In genomic region chr6:6497976-6498375, GRCh38 we compare ENCODE assay signal across 17 cellular contexts.
A peak's percentile ranks its signal among the peaks of the same experiment; 100 is the strongest.
DNase-seq lines count a peak whose midpoint lies in the region; ATAC-seq and TF ChIP-seq lines count a peak whose summit lies in the region.
"Had no signal": no experiment of that assay in that cellular context is flagged by ENCODE, and none has a peak within 500 bp of the region (broad histone marks: within the 10 kb centered on the region; RNA-seq: fewer than 3 reads in every experiment).

No MANE protein-coding gene starts in this region.

- no peak for ATAC-seq in HG03354 (IDR thresholded peaks at IDR 0.05; ENCODE audit: poor library complexity, severe bottlenecking, unreplicated experiment)
- ATAC-seq: CD8-positive, alpha-beta T cell; K562 had no signal

- H3K4me3 ChIP-seq in osteoblast (ENCODE audit: insufficient read depth, low read length) (no peak overlapping the region), spleen (no peak overlapping the region)
- H3K4me3 ChIP-seq: K562 had no signal

- H3K36me3 ChIP-seq in osteoblast (ENCODE audit: insufficient read depth, low read length) (no peaks in the 10 kb centered on the region), spleen (no peaks in the 10 kb centered on the region)

- H3K79me2 ChIP-seq in osteoblast (ENCODE audit: insufficient read depth, low read length): no peaks in the 10 kb centered on the region

- H3K27me3 ChIP-seq in osteoblast (ENCODE audit: insufficient read depth, low read length) (no peaks in the 10 kb centered on the region), spleen (replicated peaks in 1 of 7) (no peaks in the 10 kb centered on the region)

- 85 to 100% (median 91%) methylated on average over 1 of the region's 1 CpG for WGBS in spleen, 5 donors

- no peaks in the 10 kb centered on the region for H3K4me1 ChIP-seq in osteoblast (ENCODE audit: insufficient read depth, low read length)
- no peaks in the 10 kb centered on the region for H3K4me1 ChIP-seq in spleen

- H3K9me3 ChIP-seq in osteoblast (ENCODE audit: low read depth, low read length) (no peaks in the 10 kb centered on the region), spleen (no peaks in the 10 kb centered on the region)

- H2AFZ ChIP-seq in osteoblast (ENCODE audit: low read length): no peak overlapping the region

- H4K20me1 ChIP-seq in osteoblast (ENCODE audit: insufficient read depth, low read length): no peaks in the 10 kb centered on the region

- intact Hi-C loops in spleen (cut with DNase I; ENCODE audit: low total_unique reads): no loop called here

- H3K27ac ChIP-seq in osteoblast (ENCODE audit: low read depth, low read length) (no peak overlapping the region), spleen (no peak overlapping the region)
- H3K27ac ChIP-seq: 22Rv1 had no signal

- no peak for TF ChIP-seq CTCF in osteoblast (IDR thresholded peaks at IDR 0.05; ENCODE audit: extremely low read depth, low read depth, low read length)
- TF ChIP-seq CTCF in spleen (IDR thresholded peaks at IDR 0.05 in 8 of 11, conservative IDR thresholded peaks at IDR 0.05 in 3 of 11): no peak

- peak; percentile 5 for DNase-seq in ELF-1 (ENCODE audit: low read depth, low spot score)
- peak; percentile 21 for DNase-seq in astrocyte of the hippocampus (ENCODE audit: low read depth, low spot score)
- peak; percentile 77 for DNase-seq in islet precursor cell
- DNase-seq in osteoblast (ENCODE audit: insufficient read length, low spot score, missing footprints): peak; percentile 44
- DNase-seq in nucleus accumbens (lab: John Stamatoyannopoulos, UW): no peak
- DNase-seq in spleen: no peak
- DNase-seq: CD8-positive, alpha-beta T cell; COR-L47; DMS153; DND-41; GF-D8; GOT3; HCEC 1CT; HFFc6 had no signal

- TF ChIP-seq POLR2A in spleen (IDR thresholded peaks at IDR 0.05): no peak

- no peak overlapping the region for H3K4me2 ChIP-seq in osteoblast (ENCODE audit: insufficient read depth, low read length)

Comparison
In these comparisons a context has a peak if more than half of its experiments do, and no peak if none do; other contexts are left out.
1. DNase-seq: peak in ELF-1 (single experiment), astrocyte of the hippocampus (single experiment), islet precursor cell (single experiment) and osteoblast (single experiment); none in nucleus accumbens (0 of 56) and spleen (single experiment).